ENCODE assay signal across 15 cellular contexts in genomic region chr1:8379513-8380186, GRCh38.
A peak's percentile ranks its signal among the peaks of the same experiment; 100 is the strongest.
DNase-seq lines count a peak whose midpoint lies in the region; ATAC-seq and TF ChIP-seq lines count a peak whose summit lies in the region.
"Had no signal": no experiment of that assay in that cellular context is flagged by ENCODE, and none has a peak within 500 bp of the region (broad histone marks: within the 10 kb centered on the region; RNA-seq: fewer than 3 reads in every experiment).

No MANE protein-coding gene starts in this region.

- H3K4me3 Mint-ChIP-seq in activated B cell treated with CpG ODN at 0.5 μM for 24 hours, result no peak overlapping the region
- H3K4me3 Mint-ChIP-seq: activated T-helper 17 cell treated with anti-CD3 and anti-CD28 coated beads, Interleukin-2, amount 50 U/mL, for 72 hours; CD14-positive monocyte; neural crest cell; stimulated activated memory B cell treated with anti-CD40 and anti-IgM and Interleukin-4, amounts not matched to agents 10 μg/mL and 1 μg/mL and 100 μg/mL, for 72 hours had no signal

- H3K4me2 ChIP-seq in DOHH2 (ENCODE audit: low read length), result no peak overlapping the region

- intact Hi-C loops in activated B cell treated with CpG ODN at 0.5 μM for 24 hours (cut with micrococcal nuclease) (no loop called here), right lobe of liver (cut with DNase I) (no loop called here), spleen (cut with DNase I; ENCODE audit: low total_unique reads) (loop anchor here (10.0 kb wide), 1 partner anchor 45 kb away; no protein-coding TSS in a partner anchor)

- H3K4me1 ChIP-seq in DOHH2 (ENCODE audit: control insufficient read depth, low read length), result no peaks in the 10 kb centered on the region
- peaks cover 0 to 59% (median 23%) of the 10 kb centered on the region in 4 donors for H3K4me1 ChIP-seq in right lobe of liver
- peaks cover 37 to 99% (median 79%) of the 10 kb centered on the region in 6 donors for H3K4me1 ChIP-seq in spleen

- H3K36me3 Mint-ChIP-seq in activated B cell treated with CpG ODN at 0.5 μM for 24 hours (ENCODE audit: low read depth), result peaks cover 62% of the 10 kb centered on the region

- H3K9me3 ChIP-seq in DOHH2 (ENCODE audit: control insufficient read depth, insufficient read depth, low read length) (no peaks in the 10 kb centered on the region), right lobe of liver (no peaks in the 10 kb centered on the region), spleen (no peaks in the 10 kb centered on the region)

- no peak overlapping the region for H3K4me3 ChIP-seq in DOHH2 (ENCODE audit: low read length)
- no peak overlapping the region for H3K4me3 ChIP-seq in right lobe of liver
- no peak overlapping the region for H3K4me3 ChIP-seq in spleen

- H3K27ac ChIP-seq in DOHH2 (ENCODE audit: low read depth, low read length) (no peak overlapping the region), right lobe of liver (peak overlapping the region; percentile 33 to 45 (median 37)), spleen (peak overlapping the region in 6 of 8 donors; percentile 57 to 77 (median 67))

- H3K36me3 ChIP-seq in DOHH2 (ENCODE audit: control insufficient read depth, low read length) (peaks cover 79% of the 10 kb centered on the region), right lobe of liver (peaks cover 0 to 12% (median 0%) of the 10 kb centered on the region in 4 donors), spleen (peaks cover 0 to 81% (median 7%) of the 10 kb centered on the region in 6 donors)

- H3K27me3 Mint-ChIP-seq in activated B cell treated with CpG ODN at 0.5 μM for 24 hours, result no peaks in the 10 kb centered on the region
- H3K27me3 Mint-ChIP-seq: activated T-helper 17 cell treated with anti-CD3 and anti-CD28 coated beads, Interleukin-2, amount 50 U/mL, for 72 hours; stimulated activated memory B cell treated with anti-CD40 and anti-IgM and Interleukin-4, amounts not matched to agents 10 μg/mL and 1 μg/mL and 100 μg/mL, for 72 hours had no signal

- TF ChIP-seq POLR2A in right lobe of liver (IDR thresholded peaks at IDR 0.05) (no peak), spleen (IDR thresholded peaks at IDR 0.05) (no peak)

- peaks cover 92% of the 10 kb centered on the region for H3K79me2 ChIP-seq in DOHH2 (ENCODE audit: control insufficient read depth, low read length)

- peak overlapping the region; percentile 30 for H3K27ac Mint-ChIP-seq in activated B cell treated with CpG ODN at 0.5 μM for 24 hours

- H3K9me2 ChIP-seq in DOHH2 (replicated peaks; ENCODE audit: control insufficient read depth, low read length), result no peaks in the 10 kb centered on the region

- peak; percentile 9 for TF ChIP-seq CTCF in DOHH2 (IDR thresholded peaks at IDR 0.05; ENCODE audit: low read depth, low read length, poor library complexity, severe bottlenecking)
- no peak for TF ChIP-seq CTCF in activated B cell treated with CpG ODN at 0.5 μM for 24 hours (IDR thresholded peaks at IDR 0.05)
- no peak for TF ChIP-seq CTCF in right lobe of liver (IDR thresholded peaks at IDR 0.05)
- no peak for TF ChIP-seq CTCF in spleen (IDR thresholded peaks at IDR 0.05 in 8 of 11, conservative IDR thresholded peaks at IDR 0.05 in 3 of 11)

- H3F3A ChIP-seq in DOHH2 (ENCODE audit: control insufficient read depth, insufficient read depth), result peaks cover 5% of the 10 kb centered on the region

- DNase-seq in activated B cell treated with CpG ODN at 0.5 μM for 24 hours, result no peak
- DNase-seq in right lobe of liver, result no peak
- no peak for DNase-seq in spleen
- DNase-seq in NCI-H146 (lab: John Stamatoyannopoulos, UW), result no peak
- no peak for DNase-seq in SK-N-DZ (ENCODE audit: low spot score)
- DNase-seq in stimulated activated CD4-positive, alpha-beta T cell treated with anti-CD3 and anti-CD28 coated beads, Interleukin-4, amount 100 ng/mL, for 24 hours, result no peak
- DNase-seq: activated CD4-positive, alpha-beta T cell treated with anti-CD3 and anti-CD28 coated beads, Interleukin-2, amount 50 U/mL, for 1 hour; central memory CD4-positive, alpha-beta T cell; T-helper 1 cell had no signal

- POLR2A ChIA-PET in activated B cell treated with CpG ODN at 0.5 μM for 24 hours (lab: Charles Lee), result interaction anchor here (0.7 kb wide), 1 partner anchor 489 kb away, joined by 4 read pairs; no protein-coding TSS in a partner anchor

- CTCF ChIA-PET in activated B cell treated with CpG ODN at 0.5 μM for 24 hours (lab: Charles Lee), result interaction anchor here (1.5 kb wide), 1 partner anchor 9 kb away, joined by 3 read pairs; no protein-coding TSS in a partner anchor

- H3K27me3 ChIP-seq in DOHH2 (ENCODE audit: control insufficient read depth, low read length) (no peaks in the 10 kb centered on the region), right lobe of liver (no peaks in the 10 kb centered on the region), spleen (replicated peaks in 1 of 7) (no peaks in the 10 kb centered on the region)

- peaks cover 18% of the 10 kb centered on the region for H4K20me1 ChIP-seq in DOHH2 (ENCODE audit: control insufficient read depth, insufficient read depth, low read depth, low read length)

- WGBS in right lobe of liver (ENCODE audit: insufficient coverage, low coverage, low lambda C conversion rate, missing lambda C conversion rate), result 97% methylated on average over 6 of the region's 14 CpGs
- WGBS in spleen, 5 donors, result 83 to 91% (median 88%) methylated on average over 5 to 14 of the region's 14 CpGs

- H3K4me1 Mint-ChIP-seq in activated B cell treated with CpG ODN at 0.5 μM for 24 hours, result peaks cover 60% of the 10 kb centered on the region

- ATAC-seq in activated B cell treated with CpG ODN at 0.5 μM for 24 hours (ENCODE audit: low read depth) (no peak), right lobe of liver (no peak), HG02610 (IDR thresholded peaks at IDR 0.05; ENCODE audit: unreplicated experiment) (no peak)
- ATAC-seq: activated T-helper 17 cell treated with anti-CD3 and anti-CD28 coated beads, Interleukin-2, amount 50 U/mL, for 72 hours; stimulated activated memory B cell treated with anti-CD40 and anti-IgM and Interleukin-4, amounts not matched to agents 10 μg/mL and 1 μg/mL and 100 μg/mL, for 72 hours had no signal

- H3K9me3 Mint-ChIP-seq in activated B cell treated with CpG ODN at 0.5 μM for 24 hours, result no peaks in the 10 kb centered on the region
- H3K9me3 Mint-ChIP-seq: activated T-helper 17 cell treated with anti-CD3 and anti-CD28 coated beads, Interleukin-2, amount 50 U/mL, for 72 hours; neural crest cell; stimulated activated memory B cell treated with anti-CD40 and anti-IgM and Interleukin-4, amounts not matched to agents 10 μg/mL and 1 μg/mL and 100 μg/mL, for 72 hours had no signal
